18 cellular contexts compared by ENCODE assay signal in the genomic region with DNA sequence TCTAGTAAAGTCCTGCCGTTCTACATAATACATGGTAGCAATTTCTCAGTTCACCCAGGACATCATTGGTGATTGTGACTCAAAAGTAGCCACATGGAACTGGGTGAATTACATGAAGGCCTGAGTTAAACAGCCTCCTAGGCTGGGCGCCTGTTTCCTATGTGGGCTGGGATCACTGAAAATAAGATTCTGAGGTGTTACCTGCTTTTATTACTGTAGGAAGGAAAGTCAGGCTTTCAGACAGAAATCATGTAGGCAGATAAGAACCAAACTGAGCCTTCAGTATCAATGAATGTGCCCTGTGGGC.
A peak's percentile ranks its signal among the peaks of the same experiment; 100 is the strongest.
DNase-seq lines count a peak whose midpoint lies in the region; ATAC-seq, FAIRE-seq and TF ChIP-seq lines count a peak whose summit lies in the region.
"Had no signal": no experiment of that assay in that cellular context is flagged by ENCODE, and none has a peak within 500 bp of the region (broad histone marks: within the 10 kb centered on the region; RNA-seq: fewer than 3 reads in every experiment).

No MANE protein-coding gene starts in this region.

- no peaks in the 10 kb centered on the region for H3K27me3 ChIP-seq in CD4-positive, alpha-beta T cell (ENCODE audit: control insufficient read depth, insufficient read depth, low read length)
- no peaks in the 10 kb centered on the region for H3K27me3 ChIP-seq in bronchial epithelial cell (ENCODE audit: control insufficient read depth, insufficient read depth, low read length)

- peak overlapping the region; percentile 20 for H3K27ac Mint-ChIP-seq in activated CD4-positive, alpha-beta memory T cell treated with anti-CD3 and anti-CD28 coated beads for 36 hours
- H3K27ac Mint-ChIP-seq in activated CD4-positive, alpha-beta memory T cell treated with anti-CD3 and anti-CD28 coated beads, Interleukin-2, amount 10 ng/mL, durations not matched to agents 7 days and 5 days = no peak overlapping the region
- H3K27ac Mint-ChIP-seq in CD4-positive, alpha-beta T cell = peak overlapping the region; percentile 12
- H3K27ac Mint-ChIP-seq in naive B cell = peak overlapping the region in 4 of 6 donors; percentile 47 to 90 (median 68)
- H3K27ac Mint-ChIP-seq: CD14-positive monocyte, HFFc6 had no signal

- no peaks in the 10 kb centered on the region for H3K9me3 Mint-ChIP-seq in activated CD4-positive, alpha-beta memory T cell treated with anti-CD3 and anti-CD28 coated beads for 36 hours
- no peaks in the 10 kb centered on the region for H3K9me3 Mint-ChIP-seq in activated CD4-positive, alpha-beta memory T cell treated with anti-CD3 and anti-CD28 coated beads, Interleukin-2, amount 10 ng/mL, durations not matched to agents 7 days and 5 days
- H3K9me3 Mint-ChIP-seq in CD4-positive, alpha-beta T cell = no peaks in the 10 kb centered on the region
- no peaks in the 10 kb centered on the region for H3K9me3 Mint-ChIP-seq in naive B cell

- intact Hi-C loops in activated CD4-positive, alpha-beta memory T cell treated with anti-CD3 and anti-CD28 coated beads for 36 hours (cut with micrococcal nuclease) = no loop called here
- intact Hi-C loops in CD4-positive, alpha-beta T cell (cut with DNase I, micrococcal nuclease) = no loop called here

- POLR2A ChIA-PET in activated CD4-positive, alpha-beta memory T cell treated with anti-CD3 and anti-CD28 coated beads for 36 hours (lab: Charles Lee) = no interaction called here
- POLR2A ChIA-PET in activated CD4-positive, alpha-beta memory T cell treated with anti-CD3 and anti-CD28 coated beads, Interleukin-2, amount 10 ng/mL, durations not matched to agents 7 days and 5 days (lab: Charles Lee) = no interaction called here
- POLR2A ChIA-PET in CD4-positive, alpha-beta T cell (lab: Charles Lee) = interaction anchor here (1.9 kb wide), 1 partner anchor 160 kb away, joined by 5 read pairs; no protein-coding TSS in a partner anchor

- H3K36me3 ChIP-seq in bronchial epithelial cell (ENCODE audit: control insufficient read depth, insufficient read depth, low read length) = no peaks in the 10 kb centered on the region

- H3K36me3 Mint-ChIP-seq in activated CD4-positive, alpha-beta memory T cell treated with anti-CD3 and anti-CD28 coated beads for 36 hours = no peaks in the 10 kb centered on the region
- no peaks in the 10 kb centered on the region for H3K36me3 Mint-ChIP-seq in activated CD4-positive, alpha-beta memory T cell treated with anti-CD3 and anti-CD28 coated beads, Interleukin-2, amount 10 ng/mL, durations not matched to agents 7 days and 5 days (ENCODE audit: low read depth)
- H3K36me3 Mint-ChIP-seq in CD4-positive, alpha-beta T cell (ENCODE audit: low read depth) = no peaks in the 10 kb centered on the region
- peaks cover 0 to 4% of the 10 kb centered on the region in 2 donors for H3K36me3 Mint-ChIP-seq in naive B cell

- no peaks in the 10 kb centered on the region for H3K27me3 Mint-ChIP-seq in activated CD4-positive, alpha-beta memory T cell treated with anti-CD3 and anti-CD28 coated beads for 36 hours
- no peaks in the 10 kb centered on the region for H3K27me3 Mint-ChIP-seq in activated CD4-positive, alpha-beta memory T cell treated with anti-CD3 and anti-CD28 coated beads, Interleukin-2, amount 10 ng/mL, durations not matched to agents 7 days and 5 days
- H3K27me3 Mint-ChIP-seq in CD4-positive, alpha-beta T cell = no peaks in the 10 kb centered on the region
- no peaks in the 10 kb centered on the region for H3K27me3 Mint-ChIP-seq in naive B cell

- peak; percentile 33 for DNase-seq in activated CD4-positive, alpha-beta memory T cell treated with anti-CD3 and anti-CD28 coated beads for 36 hours
- DNase-seq in activated CD4-positive, alpha-beta memory T cell treated with anti-CD3 and anti-CD28 coated beads, Interleukin-2, amount 10 ng/mL, durations not matched to agents 7 days and 5 days = no peak
- no peak for DNase-seq in CD4-positive, alpha-beta T cell
- no peak for DNase-seq in bronchial epithelial cell (ENCODE audit: low read depth)
- DNase-seq in naive B cell = no peak
- no peak for DNase-seq in iPS-NIHi11 (ENCODE audit: low spot score)
- no peak for DNase-seq in NCI-H2227 (lab: John Stamatoyannopoulos, UW; ENCODE audit: unreplicated experiment)
- DNase-seq: DMS153, HFFc6, MV-4-11, NCI-H1417, NCI-H187 treated with DMSO at 0.1 percent for 48 hours, NCI-H446, NCI-H69 had no signal

- H3K4me3 ChIP-seq in bronchial epithelial cell (ENCODE audit: low read depth, low read length) = no peak overlapping the region

- TF ChIP-seq CTCF in CD4-positive, alpha-beta T cell (IDR thresholded peaks at IDR 0.05) = no peak
- no peak for TF ChIP-seq CTCF in bronchial epithelial cell (IDR thresholded peaks at IDR 0.05; ENCODE audit: insufficient read depth, low read length, severe bottlenecking)

- no peaks in the 10 kb centered on the region for H3K9me3 ChIP-seq in CD4-positive, alpha-beta T cell (ENCODE audit: control insufficient read depth, low read length)
- H3K9me3 ChIP-seq: Caco-2 had no signal

- H3K27ac ChIP-seq in CD4-positive, alpha-beta T cell (ENCODE audit: low read depth, low read length) = no peak overlapping the region

- H3K4me1 Mint-ChIP-seq in activated CD4-positive, alpha-beta memory T cell treated with anti-CD3 and anti-CD28 coated beads for 36 hours (ENCODE audit: low read depth) = peaks cover 47% of the 10 kb centered on the region
- H3K4me1 Mint-ChIP-seq in activated CD4-positive, alpha-beta memory T cell treated with anti-CD3 and anti-CD28 coated beads, Interleukin-2, amount 10 ng/mL, durations not matched to agents 7 days and 5 days = peaks cover 63% of the 10 kb centered on the region
- peaks cover 69% of the 10 kb centered on the region for H3K4me1 Mint-ChIP-seq in CD4-positive, alpha-beta T cell (ENCODE audit: low read depth)
- peaks cover 52 to 87% (median 84%) of the 10 kb centered on the region in 3 donors for H3K4me1 Mint-ChIP-seq in naive B cell

- ATAC-seq in CD4-positive, alpha-beta T cell (ENCODE audit: poor library complexity) = no peak
- no peak for ATAC-seq in naive B cell (ENCODE audit: low read depth in 2 of 2)
- ATAC-seq in HG02870 (IDR thresholded peaks at IDR 0.05; ENCODE audit: unreplicated experiment) = no peak

- CTCF ChIA-PET in activated CD4-positive, alpha-beta memory T cell treated with anti-CD3 and anti-CD28 coated beads for 36 hours (lab: Charles Lee) = interaction anchor here (0.5 kb wide), 1 partner anchor 164 kb away, joined by 3 read pairs; no protein-coding TSS in a partner anchor
- CTCF ChIA-PET in activated CD4-positive, alpha-beta memory T cell treated with anti-CD3 and anti-CD28 coated beads, Interleukin-2, amount 10 ng/mL, durations not matched to agents 7 days and 5 days (lab: Charles Lee) = interaction anchor here (1.3 kb wide), 1 partner anchor 146 kb away, joined by 4 read pairs; no protein-coding TSS in a partner anchor
- CTCF ChIA-PET in CD4-positive, alpha-beta T cell (lab: Charles Lee) = no interaction called here

- no peak overlapping the region for H3K4me3 Mint-ChIP-seq in activated CD4-positive, alpha-beta memory T cell treated with anti-CD3 and anti-CD28 coated beads for 36 hours
- H3K4me3 Mint-ChIP-seq in activated CD4-positive, alpha-beta memory T cell treated with anti-CD3 and anti-CD28 coated beads, Interleukin-2, amount 10 ng/mL, durations not matched to agents 7 days and 5 days = no peak overlapping the region
- H3K4me3 Mint-ChIP-seq in CD4-positive, alpha-beta T cell = no peak overlapping the region
- H3K4me3 Mint-ChIP-seq in naive B cell = peak overlapping the region in 1 of 8 donors; percentile 20
- H3K4me3 Mint-ChIP-seq: HFFc6 had no signal

- peak; percentile 43 for FAIRE-seq in bronchial epithelial cell (lab: Jason Lieb, UNC)
- FAIRE-seq: H54 had no signal
